In the genomic region with DNA sequence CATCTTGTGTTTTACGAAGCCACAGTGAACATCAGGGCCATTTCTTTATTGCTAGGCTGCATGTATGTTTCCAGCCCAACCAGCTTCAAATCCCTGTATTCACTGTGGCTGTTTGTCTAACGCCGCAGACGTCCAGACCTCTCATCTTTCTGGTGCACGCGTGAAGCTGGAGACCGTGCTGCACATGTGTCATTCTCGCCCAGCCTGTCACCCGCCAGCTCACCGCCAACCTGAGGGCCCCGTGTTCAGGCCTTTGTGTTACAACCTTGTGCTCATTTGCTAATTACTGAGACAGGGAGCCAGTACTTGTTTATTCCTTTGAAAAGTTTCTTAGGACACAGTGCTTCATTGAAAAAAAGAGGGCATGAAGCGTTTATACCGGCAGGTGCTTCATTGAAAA, we compare ENCODE assay signal across 30 cellular contexts. TPM values are rescaled to one million over a fixed set of nuclear protein-coding genes. Genes with fewer than 3 reads are reported as not detected.
"Had no signal": no experiment of that assay in that cellular context is flagged by ENCODE, and none has a peak within 500 bp of the region (broad histone marks: within the 10 kb centered on the region; RNA-seq: fewer than 3 reads in every experiment).

No MANE protein-coding gene starts in this region.

- H3K4me1 Mint-ChIP-seq: activated naive CD8-positive, alpha-beta T cell treated with anti-CD3 and anti-CD28 coated beads for 36 hours; immature natural killer cell had no signal

- H3K9me3 Mint-ChIP-seq: activated naive CD8-positive, alpha-beta T cell treated with anti-CD3 and anti-CD28 coated beads for 36 hours; activated T-cell treated with anti-CD3 and anti-CD28 coated beads, Interleukin-2, amount 50 U/mL, for 24 hours; activated T-helper 2 cell treated with anti-CD3 and anti-CD28 coated beads, Interferon-gamma antibody, Interleukin-2, Interleukin-4, amounts not matched to agents 10 μg/mL and 5 μg/mL and 100 μg/mL, durations not matched to agents 14 hours and 24 hours and 36 hours; effector memory CD8-positive, alpha-beta T cell; immature natural killer cell; mesothelial cell of epicardium; natural killer cell treated with Interleukin-12 subunit alpha and Interleukin-12 subunit beta and Interleukin-15 and Interleukin-18, amount 100 ng/mL, for 72 hours; WTC11 had no signal

- H3K27me3 ChIP-seq: hepatocyte, ovary, thyroid gland had no signal

- H3K36me3 ChIP-seq: left ventricle myocardium inferior, neutrophil, ovary, thyroid gland had no signal

- H3K4me3 ChIP-seq: hepatocyte, left ventricle myocardium inferior, ovary, psoas muscle, thyroid gland had no signal

- H3K79me2 ChIP-seq: hepatocyte had no signal

- H3K27ac ChIP-seq: hepatocyte, left ventricle myocardium inferior, neutrophil, ovary, psoas muscle, thyroid gland had no signal

- H3K27ac Mint-ChIP-seq: activated naive CD8-positive, alpha-beta T cell treated with anti-CD3 and anti-CD28 coated beads for 36 hours; activated T-cell treated with anti-CD3 and anti-CD28 coated beads, Interleukin-2, amount 50 U/mL, for 24 hours; activated T-helper 2 cell treated with anti-CD3 and anti-CD28 coated beads, Interferon-gamma antibody, Interleukin-2, Interleukin-4, amounts not matched to agents 10 μg/mL and 5 μg/mL and 100 μg/mL, durations not matched to agents 14 hours and 24 hours and 36 hours; effector memory CD8-positive, alpha-beta T cell; immature natural killer cell; mesothelial cell of epicardium; natural killer cell treated with Interleukin-12 subunit alpha and Interleukin-12 subunit beta and Interleukin-15 and Interleukin-18, amount 100 ng/mL, for 72 hours; WTC11 had no signal

- H3K36me3 Mint-ChIP-seq: activated naive CD8-positive, alpha-beta T cell treated with anti-CD3 and anti-CD28 coated beads for 36 hours; immature natural killer cell; mesothelial cell of epicardium; natural killer cell treated with Interleukin-12 subunit alpha and Interleukin-12 subunit beta and Interleukin-15 and Interleukin-18, amount 100 ng/mL, for 72 hours had no signal

- H2AFZ ChIP-seq: hepatocyte had no signal

- DNase-seq: activated naive CD4-positive, alpha-beta T cell; activated naive CD8-positive, alpha-beta T cell treated with anti-CD3 and anti-CD28 coated beads for 36 hours; activated T-cell treated with anti-CD3 and anti-CD28 coated beads, Interleukin-2, amount 50 U/mL, for 24 hours; central memory CD4-positive, alpha-beta T cell; effector memory CD8-positive, alpha-beta T cell; glutamatergic neuron; immature natural killer cell; left ventricle myocardium inferior; ovary; psoas muscle; right cardiac atrium; stimulated activated CD4-positive, alpha-beta T cell treated with anti-CD3 and anti-CD28 coated beads, Interleukin-12 subunit alpha, Interleukin-12 subunit beta, amount 100 ng/mL, for 4 hours; stimulated activated CD4-positive, alpha-beta T cell treated with anti-CD3 and anti-CD28 coated beads, Interleukin-4, amount 100 ng/mL, for 4 hours; stimulated activated naive CD8-positive, alpha-beta T cell treated with anti-CD3 and anti-CD28 coated beads, Interleukin-15, Interleukin-2, amounts not matched to agents 100 U/mL and 50 U/mL, for 24 hours; thyroid gland had no signal

- H3K9me3 ChIP-seq: left ventricle myocardium inferior, neutrophil, ovary, psoas muscle, thyroid gland had no signal

- FAIRE-seq: astrocyte, endothelial cell of umbilical vein, frontal cortex, TTC549 had no signal

- H3K4me2 ChIP-seq: hepatocyte had no signal

- H3K4me1 ChIP-seq: left ventricle myocardium inferior, psoas muscle, thyroid gland had no signal

- H3K4me3 Mint-ChIP-seq: activated naive CD8-positive, alpha-beta T cell treated with anti-CD3 and anti-CD28 coated beads for 36 hours; activated T-cell treated with anti-CD3 and anti-CD28 coated beads, Interleukin-2, amount 50 U/mL, for 24 hours; effector memory CD8-positive, alpha-beta T cell; immature natural killer cell; mesothelial cell of epicardium; natural killer cell treated with Interleukin-12 subunit alpha and Interleukin-12 subunit beta and Interleukin-15 and Interleukin-18, amount 100 ng/mL, for 72 hours; WTC11 had no signal

RNA-seq across cellular contexts. Expression of a gene that starts 21.4 kb away (rescaled TPM):
- total RNA-seq: activated naive CD8-positive, alpha-beta T cell treated with anti-CD3 and anti-CD28 coated beads for 36 hours; activated T-helper 2 cell treated with anti-CD3 and anti-CD28 coated beads, Interferon-gamma antibody, Interleukin-2, Interleukin-4, amounts not matched to agents 10 μg/mL and 5 μg/mL and 100 μg/mL, durations not matched to agents 14 hours and 24 hours and 36 hours; dermis microvascular lymphatic vessel endothelial cell; endothelial cell of umbilical vein; esophagus mucosa; lung microvascular endothelial cell; natural killer cell treated with Interleukin-12 subunit alpha and Interleukin-12 subunit beta and Interleukin-15 and Interleukin-18, amount 100 ng/mL, for 72 hours; skeletal muscle tissue; subcutaneous adipose tissue had no signal
- polyA plus RNA-seq: endothelial cell of umbilical vein, immature natural killer cell had no signal
